In genomic region chr9:3436629-3437028, GRCh38 we compare ENCODE assay signal across 20 cellular contexts.
DNase-seq lines count a peak whose midpoint lies in the region; ATAC-seq and TF ChIP-seq lines count a peak whose summit lies in the region.
"Had no signal": no experiment of that assay in that cellular context is flagged by ENCODE, and none has a peak within 500 bp of the region (broad histone marks: within the 10 kb centered on the region; RNA-seq: fewer than 3 reads in every experiment).

No MANE protein-coding gene starts in this region.

- H3K27ac ChIP-seq in AG04450 (ENCODE audit: low read depth, low read length) = no peak overlapping the region
- H3K27ac ChIP-seq in SK-N-SH (ENCODE audit: low read depth in 2 of 2, low read length in 1 of 2) = no peak overlapping the region
- H3K27ac ChIP-seq in aorta (ENCODE audit: low read depth in 1 of 2, low read length in 2 of 2) = no peak overlapping the region
- H3K27ac ChIP-seq: esophagus squamous epithelium, heart right ventricle, right lobe of liver, SJSA1, upper lobe of right lung had no signal

- H3K9me3 Mint-ChIP-seq in activated CD4-positive, alpha-beta memory T cell treated with anti-CD3 and anti-CD28 coated beads, Interleukin-2, amount 10 ng/mL, durations not matched to agents 7 days and 5 days = peaks cover 3% of the 10 kb centered on the region
- H3K9me3 Mint-ChIP-seq: naive B cell; stimulated activated naive CD8-positive, alpha-beta T cell treated with anti-CD3 and anti-CD28 coated beads, Interleukin-15, Interleukin-2, amounts not matched to agents 100 ng/mL and 50 ng/mL, for 24 hours had no signal

- no peak overlapping the region for H3K4me3 Mint-ChIP-seq in activated CD4-positive, alpha-beta memory T cell treated with anti-CD3 and anti-CD28 coated beads, Interleukin-2, amount 10 ng/mL, durations not matched to agents 7 days and 5 days
- H3K4me3 Mint-ChIP-seq: naive B cell; stimulated activated naive CD8-positive, alpha-beta T cell treated with anti-CD3 and anti-CD28 coated beads, Interleukin-15, Interleukin-2, amounts not matched to agents 100 ng/mL and 50 ng/mL, for 24 hours had no signal

- H3K36me3 ChIP-seq in SK-N-SH (replicated peaks in 1 of 2; ENCODE audit: control insufficient read depth in 1 of 2, insufficient read depth in 2 of 2, low read length in 1 of 2) (no peaks in the 10 kb centered on the region), aorta (ENCODE audit: control insufficient read depth in 1 of 2, insufficient read depth in 2 of 2, low read length in 1 of 2) (no peaks in the 10 kb centered on the region)
- H3K36me3 ChIP-seq: esophagus squamous epithelium, heart right ventricle, right lobe of liver, SJSA1, upper lobe of right lung had no signal

- TF ChIP-seq CTCF in AG04450 (IDR thresholded peaks at IDR 0.05; ENCODE audit: low read depth, low read length) = no peak
- no peak for TF ChIP-seq CTCF in SK-N-SH (IDR thresholded peaks at IDR 0.05)
- no peak for TF ChIP-seq CTCF in fibroblast of the aortic adventitia (IDR thresholded peaks at IDR 0.05; ENCODE audit: insufficient read depth, low read length)

- H3K4me1 ChIP-seq in SK-N-SH (ENCODE audit: control insufficient read depth in 1 of 2, insufficient read depth in 2 of 2, low read depth in 1 of 2, low read length in 1 of 2) = peaks cover 0 to 7% of the 10 kb centered on the region in 2 experiments; a peak in 2 of 4 replicates
- no peaks in the 10 kb centered on the region for H3K4me1 ChIP-seq in aorta (ENCODE audit: control insufficient read depth in 1 of 2, insufficient read depth in 2 of 2, low read length in 2 of 2)
- H3K4me1 ChIP-seq: esophagus squamous epithelium, right lobe of liver, SJSA1 had no signal

- no peak for TF ChIP-seq RAD21 in SK-N-SH (IDR thresholded peaks at IDR 0.05; ENCODE audit: low read length)

- no peak overlapping the region for H3K4me3 ChIP-seq in AG04450 (ENCODE audit: low read depth, low read length)
- no peak overlapping the region for H3K4me3 ChIP-seq in SK-N-SH (ENCODE audit: low read depth in 2 of 2, low read length in 1 of 2)
- H3K4me3 ChIP-seq in fibroblast of the aortic adventitia (ENCODE audit: low read depth, low read length) = no peak overlapping the region
- H3K4me3 ChIP-seq in aorta (ENCODE audit: low read length in 2 of 2) = no peak overlapping the region
- H3K4me3 ChIP-seq: esophagus squamous epithelium, heart right ventricle, lung, right lobe of liver, SJSA1, upper lobe of right lung had no signal

- ATAC-seq in aorta (ENCODE audit: low FRiP score) = no peak
- ATAC-seq: heart right ventricle, right lobe of liver, upper lobe of right lung had no signal

- H3F3A ChIP-seq in SK-N-SH (replicated peaks; ENCODE audit: insufficient read depth) = no peaks in the 10 kb centered on the region

- no peaks in the 10 kb centered on the region for H3K4me1 Mint-ChIP-seq in activated CD4-positive, alpha-beta memory T cell treated with anti-CD3 and anti-CD28 coated beads, Interleukin-2, amount 10 ng/mL, durations not matched to agents 7 days and 5 days

- WGBS in SK-N-SH (ENCODE audit: low lambda C conversion rate) = 75% methylated on average over 3 of the region's 3 CpGs
- WGBS in aorta, 2 donors = 36 to 42% methylated on average over 3 of the region's 3 CpGs

- intact Hi-C loops in aorta (cut with DNase I) = no loop called here

- no peak overlapping the region for H2AFZ ChIP-seq in SK-N-SH (ENCODE audit: low read depth)

- H3K36me3 Mint-ChIP-seq in activated CD4-positive, alpha-beta memory T cell treated with anti-CD3 and anti-CD28 coated beads, Interleukin-2, amount 10 ng/mL, durations not matched to agents 7 days and 5 days (ENCODE audit: low read depth) = no peaks in the 10 kb centered on the region

- no peak overlapping the region for H3K4me2 ChIP-seq in SK-N-SH

- H3K9me3 ChIP-seq in AG04450 (ENCODE audit: control insufficient read depth, insufficient read depth, low read length) (no peaks in the 10 kb centered on the region), SK-N-SH (no peaks in the 10 kb centered on the region), aorta (ENCODE audit: control insufficient read depth, low read length) (no peaks in the 10 kb centered on the region)
- H3K9me3 ChIP-seq: esophagus squamous epithelium, heart right ventricle, right lobe of liver, SJSA1, upper lobe of right lung had no signal

- no peaks in the 10 kb centered on the region for H4K20me1 ChIP-seq in SK-N-SH (ENCODE audit: insufficient read depth)

- no peak overlapping the region for H3K27ac Mint-ChIP-seq in activated CD4-positive, alpha-beta memory T cell treated with anti-CD3 and anti-CD28 coated beads, Interleukin-2, amount 10 ng/mL, durations not matched to agents 7 days and 5 days
- H3K27ac Mint-ChIP-seq: stimulated activated naive CD8-positive, alpha-beta T cell treated with anti-CD3 and anti-CD28 coated beads, Interleukin-15, Interleukin-2, amounts not matched to agents 100 ng/mL and 50 ng/mL, for 24 hours had no signal

- no peaks in the 10 kb centered on the region for H3K79me2 ChIP-seq in SK-N-SH (ENCODE audit: insufficient read depth)

- no peak overlapping the region for H3K9ac ChIP-seq in SK-N-SH

- CTCF ChIA-PET in AG04450 (lab: Charles Lee) = interaction anchor here (1.1 kb wide), 1 partner anchor 196 kb away, joined by 3 read pairs; no protein-coding TSS in a partner anchor
- CTCF ChIA-PET in SK-N-SH (lab: Yijun Ruan, JAX) = no interaction called here
- CTCF ChIA-PET in activated CD4-positive, alpha-beta memory T cell treated with anti-CD3 and anti-CD28 coated beads, Interleukin-2, amount 10 ng/mL, durations not matched to agents 7 days and 5 days (lab: Charles Lee) = no interaction called here

- H3K27me3 ChIP-seq in AG04450 (ENCODE audit: control insufficient read depth, insufficient read depth, low read length) (no peaks in the 10 kb centered on the region), SK-N-SH (ENCODE audit: insufficient read depth) (no peaks in the 10 kb centered on the region), aorta (ENCODE audit: control insufficient read depth in 1 of 2, insufficient read depth in 2 of 2, low read length in 1 of 2) (no peaks in the 10 kb centered on the region)
- H3K27me3 ChIP-seq: esophagus squamous epithelium, heart right ventricle, right lobe of liver, SJSA1, upper lobe of right lung had no signal

- TF ChIP-seq EP300 in SK-N-SH (IDR thresholded peaks at IDR 0.05; ENCODE audit: borderline replicate concordance in 1 of 2, low read depth in 1 of 2, low read length in 1 of 2) = no peak

- H3K9me2 ChIP-seq in SK-N-SH = no peaks in the 10 kb centered on the region

- no peaks in the 10 kb centered on the region for H3K27me3 Mint-ChIP-seq in activated CD4-positive, alpha-beta memory T cell treated with anti-CD3 and anti-CD28 coated beads, Interleukin-2, amount 10 ng/mL, durations not matched to agents 7 days and 5 days
- H3K27me3 Mint-ChIP-seq: naive B cell; stimulated activated naive CD8-positive, alpha-beta T cell treated with anti-CD3 and anti-CD28 coated beads, Interleukin-15, Interleukin-2, amounts not matched to agents 100 ng/mL and 50 ng/mL, for 24 hours had no signal

- peak; percentile 1 for DNase-seq in AG04450 (ENCODE audit: low read depth, low spot score)
- peak; percentile 61 for DNase-seq in HCEC 1CT
- DNase-seq in SK-N-SH = no peak
- DNase-seq in fibroblast of the aortic adventitia (ENCODE audit: low read depth) = peak; percentile 20
- no peak for DNase-seq in NAMALWA (ENCODE audit: low spot score)
- DNase-seq in aorta = no peak
- DNase-seq in activated CD4-positive, alpha-beta memory T cell treated with anti-CD3 and anti-CD28 coated beads, Interleukin-2, amount 10 ng/mL, durations not matched to agents 7 days and 5 days = no peak
- no peak for DNase-seq in stimulated activated CD4-positive, alpha-beta T cell treated with anti-CD3 and anti-CD28 coated beads, Interleukin-1b, Interleukin-23, amount 100 ng/mL, for 48 hours
- DNase-seq: central memory CD4-positive, alpha-beta T cell; effector CD4-positive, alpha-beta T cell; esophagus squamous epithelium; heart right ventricle; naive B cell; NCI-H748 treated with DMSO at 0.1 percent for 48 hours; right lobe of liver; stimulated activated CD4-positive, alpha-beta T cell treated with anti-CD3 and anti-CD28 coated beads, Interleukin-2, amount 100 ng/mL, for 24 hours; upper lobe of right lung had no signal

- POLR2A ChIA-PET in AG04450 (lab: Yijun Ruan, JAX) = no interaction called here
- POLR2A ChIA-PET in SK-N-SH (lab: Yijun Ruan, JAX) = no interaction called here
- POLR2A ChIA-PET in activated CD4-positive, alpha-beta memory T cell treated with anti-CD3 and anti-CD28 coated beads, Interleukin-2, amount 10 ng/mL, durations not matched to agents 7 days and 5 days (lab: Charles Lee) = no interaction called here

TF ChIP-seq in SK-N-SH, 30 proteins besides CTCF, POLR2A, EP300 and RAD21:
- TF ChIP-seq PBX3 (IDR thresholded peaks at IDR 0.05) (peak; percentile 58), EZH2phosphoT487 (IDR thresholded peaks at IDR 0.05; ENCODE audit: borderline replicate concordance, low read depth) (no peak)

Comparison
In these comparisons a context has a peak if more than half of its experiments do, and no peak if none do; other contexts are left out.
1. DNase-seq: peak in AG04450 (single experiment), HCEC 1CT (single experiment) and fibroblast of the aortic adventitia (single experiment); none in SK-N-SH (single experiment), NAMALWA (single experiment), aorta (0 of 2), activated CD4-positive, alpha-beta memory T cell treated with anti-CD3 and anti-CD28 coated beads, Interleukin-2, amount 10 ng/mL, durations not matched to agents 7 days and 5 days (single experiment) and stimulated activated CD4-positive, alpha-beta T cell treated with anti-CD3 and anti-CD28 coated beads, Interleukin-1b, Interleukin-23, amount 100 ng/mL, for 48 hours (single experiment).